In genomic region chr15:69158201-69158842, GRCh38 we compare ENCODE assay signal across 18 cellular contexts.
"Had no signal": no experiment of that assay in that cellular context is flagged by ENCODE, and none has a peak within 500 bp of the region (broad histone marks: within the 10 kb centered on the region; RNA-seq: fewer than 3 reads in every experiment).

No MANE protein-coding gene starts in this region.

- H3K9me3 Mint-ChIP-seq: activated CD4-positive, alpha-beta T cell treated with anti-CD3 and anti-CD28 coated beads, Interleukin-2, amount 10 ng/mL, durations not matched to agents 24 days and 14 days; activated naive CD8-positive, alpha-beta T cell treated with anti-CD3 and anti-CD28 coated beads for 36 hours; stimulated activated effector memory CD8-positive, alpha-beta T cell treated with anti-CD3 and anti-CD28 coated beads, Interleukin-12 subunit alpha, Interleukin-12 subunit beta, amount 100 ng/mL, for 72 hours had no signal

- H3K36me3 ChIP-seq: left lung, neutrophil, pancreas had no signal

- H3K9me3 ChIP-seq: left lung, neutrophil, pancreas had no signal

- DNase-seq: activated CD4-positive, alpha-beta T cell treated with anti-CD3 and anti-CD28 coated beads, Interleukin-2, amount 10 ng/mL, durations not matched to agents 24 days and 14 days; activated CD4-positive, CD25-positive, alpha-beta regulatory T cell; activated CD8-positive, alpha-beta memory T cell treated with anti-CD3 and anti-CD28 coated beads, Interleukin-2, amount 50 U/mL, for 4 hours; activated CD8-positive, alpha-beta T cell treated with anti-CD3 and anti-CD28 coated beads, Interleukin-2, amount 10 ng/mL, durations not matched to agents 7 days and 5 days; activated gamma-delta T cell; activated naive CD8-positive, alpha-beta T cell treated with anti-CD3 and anti-CD28 coated beads for 36 hours; activated T-cell treated with anti-CD3 and anti-CD28 coated beads, Interleukin-2, amount 50 U/mL, for 48 hours; amygdala; foreskin melanocyte; left lung; mammary epithelial cell; pancreas; stimulated activated CD4-positive, alpha-beta T cell treated with anti-CD3 and anti-CD28 coated beads, Interleukin-4, amount 100 ng/mL, for 24 hours had no signal

- H3K36me3 Mint-ChIP-seq: activated naive CD8-positive, alpha-beta T cell treated with anti-CD3 and anti-CD28 coated beads for 36 hours; stimulated activated effector memory CD8-positive, alpha-beta T cell treated with anti-CD3 and anti-CD28 coated beads, Interleukin-12 subunit alpha, Interleukin-12 subunit beta, amount 100 ng/mL, for 72 hours had no signal

- H3K27ac ChIP-seq: left lung, neutrophil, pancreas had no signal

- H3K4me3 ChIP-seq: left lung, pancreas, smooth muscle cell had no signal

- H3K4me2 ChIP-seq: smooth muscle cell had no signal

- H3K27me3 ChIP-seq: pancreas had no signal

- FAIRE-seq: pancreas, TTC549 had no signal

- ATAC-seq: activated CD8-positive, alpha-beta T cell treated with anti-CD3 and anti-CD28 coated beads, Interleukin-2, amount 10 ng/mL, durations not matched to agents 7 days and 5 days; left lung; pancreas; sciatic nerve; stimulated activated effector memory CD8-positive, alpha-beta T cell treated with anti-CD3 and anti-CD28 coated beads, Interleukin-12 subunit alpha, Interleukin-12 subunit beta, amount 100 ng/mL, for 72 hours had no signal

- H3K27ac Mint-ChIP-seq: activated CD4-positive, alpha-beta T cell treated with anti-CD3 and anti-CD28 coated beads, Interleukin-2, amount 10 ng/mL, durations not matched to agents 24 days and 14 days; activated CD8-positive, alpha-beta T cell treated with anti-CD3 and anti-CD28 coated beads, Interleukin-2, amount 10 ng/mL, durations not matched to agents 7 days and 5 days; activated naive CD8-positive, alpha-beta T cell treated with anti-CD3 and anti-CD28 coated beads for 36 hours; stimulated activated effector memory CD8-positive, alpha-beta T cell treated with anti-CD3 and anti-CD28 coated beads, Interleukin-12 subunit alpha, Interleukin-12 subunit beta, amount 100 ng/mL, for 72 hours had no signal
